In genomic region chr2:72757177-72757775, GRCh38 we compare ENCODE assay signal across 1 cellular context.
TF ChIP-seq lines count a peak whose summit lies in the region.

No MANE protein-coding gene starts in this region.

TF ChIP-seq in K562, 482 proteins besides CTCF, POLR2A, EP300 and RAD21 (continued from another document):
- TF ChIP-seq PBX2 (CRISPR knock-in tag; IDR thresholded peaks at IDR 0.05; ENCODE audit: low read depth) = no peak
- peak; percentile 78 for TF ChIP-seq PBX2 (tag; conservative IDR thresholded peaks at IDR 0.05; ENCODE audit: low read depth)
- no peak for TF ChIP-seq RBM25 (IDR thresholded peaks at IDR 0.05; ENCODE audit: low read depth, low read length, severe bottlenecking)
- peak; percentile 50; the same call in 1 of the 2 replicates for TF ChIP-seq TSHZ1 (CRISPR knock-in tag; IDR thresholded peaks at IDR 0.05)
- no peak for TF ChIP-seq XRCC3 (IDR thresholded peaks at IDR 0.05)
- TF ChIP-seq MECOM (CRISPR knock-in tag; IDR thresholded peaks at IDR 0.05) = 0 out of 2 replicates have a peak, but pooled peaks have one; percentile 70
- no peak for TF ChIP-seq POU5F1 (IDR thresholded peaks at IDR 0.05; ENCODE audit: borderline replicate concordance, low read depth, low read length, partially characterized antibody)
